In the genomic region with DNA sequence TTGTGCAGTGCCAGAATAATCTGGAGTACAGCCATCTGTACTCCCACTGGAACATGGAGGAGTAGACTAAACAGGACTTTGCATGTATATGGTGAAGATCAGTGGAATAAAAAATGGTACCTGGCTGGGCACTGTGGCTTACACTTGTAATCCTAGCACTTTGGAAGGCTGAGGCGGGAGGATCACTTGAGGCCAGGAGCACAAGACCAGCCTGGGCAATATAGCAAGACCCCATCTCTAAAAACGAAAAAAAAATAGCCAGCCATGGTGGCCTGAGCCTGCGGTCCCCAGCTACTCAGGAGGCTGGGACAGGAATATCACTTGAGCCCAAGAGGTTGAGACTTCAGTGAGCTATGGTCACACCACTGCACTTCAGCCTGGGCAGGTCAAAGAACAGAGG, we compare ENCODE assay signal across 24 cellular contexts.
"Had no signal": no experiment of that assay in that cellular context is flagged by ENCODE, and none has a peak within 500 bp of the region (broad histone marks: within the 10 kb centered on the region; RNA-seq: fewer than 3 reads in every experiment).

No MANE protein-coding gene starts in this region.

- H3K9me3 Mint-ChIP-seq: activated B cell treated with CpG ODN at 0.5 μM for 24 hours; central memory CD8-positive, alpha-beta T cell; effector memory CD8-positive, alpha-beta T cell; natural killer cell had no signal

- H3K9me3 ChIP-seq: adrenal gland, breast epithelium, esophagus squamous epithelium, gastroesophageal sphincter, left ventricle myocardium inferior, spleen had no signal

- DNase-seq: activated B cell treated with CpG ODN at 0.5 μM for 24 hours; activated CD4-positive, alpha-beta T cell treated with anti-CD3 and anti-CD28 coated beads for 48 hours; activated CD8-positive, alpha-beta memory T cell treated with anti-CD3 and anti-CD28 coated beads for 24 hours; activated CD8-positive, alpha-beta memory T cell treated with anti-CD3 and anti-CD28 coated beads, Interleukin-2, amount 50 U/mL, for 4 hours; activated effector memory CD4-positive, alpha-beta T cell treated with anti-CD3 and anti-CD28 coated beads, Interleukin-2, amount 50 U/mL, for 16 hours; activated T-cell treated with anti-CD3 and anti-CD28 coated beads, Interleukin-2, amount 50 U/mL, for 48 hours; adrenal gland; dorsolateral prefrontal cortex; effector memory CD8-positive, alpha-beta T cell; esophagus squamous epithelium; head of caudate nucleus; hypothalamus; left ventricle myocardium inferior; natural killer cell; retina; spleen; stimulated activated CD4-positive, alpha-beta T cell treated with anti-CD3 and anti-CD28 coated beads, Interleukin-4, amount 100 ng/mL, for 1 hour; stimulated activated naive CD8-positive, alpha-beta T cell treated with anti-CD3 and anti-CD28 coated beads, Interleukin-15, Interleukin-2, amounts not matched to agents 100 U/mL and 50 U/mL, for 24 hours; T1000 had no signal

- H3K4me1 ChIP-seq: adrenal gland, breast epithelium, esophagus squamous epithelium, gastroesophageal sphincter, spleen had no signal

- H3K27me3 ChIP-seq: adrenal gland, breast epithelium, dorsolateral prefrontal cortex, esophagus squamous epithelium, gastroesophageal sphincter, spleen had no signal

- H3K4me3 Mint-ChIP-seq: activated B cell treated with CpG ODN at 0.5 μM for 24 hours; activated naive CD8-positive, alpha-beta T cell; central memory CD8-positive, alpha-beta T cell; effector memory CD8-positive, alpha-beta T cell; natural killer cell had no signal

- H3K27ac Mint-ChIP-seq: activated B cell treated with CpG ODN at 0.5 μM for 24 hours had no signal

- H3K4me3 ChIP-seq: adrenal gland, breast epithelium, dorsolateral prefrontal cortex, esophagus squamous epithelium, gastroesophageal sphincter, left ventricle myocardium inferior, spleen had no signal

- H3K27me3 Mint-ChIP-seq: activated B cell treated with CpG ODN at 0.5 μM for 24 hours; activated naive CD8-positive, alpha-beta T cell; central memory CD8-positive, alpha-beta T cell; effector memory CD8-positive, alpha-beta T cell; progenitor cell of endocrine pancreas had no signal

- H3K27ac ChIP-seq: adrenal gland, breast epithelium, esophagus squamous epithelium, spleen had no signal

- ATAC-seq: effector memory CD8-positive, alpha-beta T cell; gastroesophageal sphincter; natural killer cell; stimulated activated naive CD8-positive, alpha-beta T cell treated with anti-CD3 and anti-CD28 coated beads, Interleukin-15, Interleukin-2, amounts not matched to agents 100 U/mL and 50 U/mL, for 24 hours had no signal

- H3K4me1 Mint-ChIP-seq: activated B cell treated with CpG ODN at 0.5 μM for 24 hours had no signal
